Comparison of ENCODE assay signal across 21 cellular contexts in the genomic region with DNA sequence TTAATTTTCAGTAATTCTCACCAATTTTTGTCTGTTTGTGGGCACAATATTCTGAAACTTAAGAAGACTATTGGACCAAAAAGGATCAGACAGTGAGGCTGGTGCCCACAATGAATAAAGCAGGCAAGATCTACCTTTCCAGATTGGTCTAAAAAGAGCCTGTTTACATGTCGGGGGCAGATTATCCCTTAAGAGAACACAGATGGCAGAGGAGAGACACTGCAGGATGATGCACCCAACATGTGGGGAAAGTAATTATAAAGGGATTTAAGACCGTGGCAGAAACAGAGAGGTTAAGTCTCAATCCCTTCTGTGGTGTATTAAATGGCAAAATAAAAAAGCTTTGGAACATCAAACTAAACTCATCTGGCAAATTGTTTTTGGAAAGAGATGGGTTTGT.
"Had no signal": no experiment of that assay in that cellular context is flagged by ENCODE, and none has a peak within 500 bp of the region (broad histone marks: within the 10 kb centered on the region; RNA-seq: fewer than 3 reads in every experiment).

No MANE protein-coding gene starts in this region.

- H3K27me3 ChIP-seq: heart right ventricle, right atrium auricular region, uterus had no signal

- H3K27ac ChIP-seq: foreskin keratinocyte, heart right ventricle, right atrium auricular region, uterus had no signal

- H3K4me3 ChIP-seq: heart right ventricle, right atrium auricular region, smooth muscle cell, uterus had no signal

- H3K36me3 ChIP-seq: heart right ventricle, right atrium auricular region, uterus had no signal

- DNase-seq: activated B cell treated with CpG ODN at 0.5 μM for 24 hours; activated CD4-positive, alpha-beta T cell treated with anti-CD3 and anti-CD28 coated beads, Interleukin-2, amount 50 U/mL, for 1 hour; activated CD8-positive, alpha-beta T cell treated with anti-CD3 and anti-CD28 coated beads for 36 hours; activated naive CD8-positive, alpha-beta T cell treated with anti-CD3 and anti-CD28 coated beads, Interleukin-2, amount 50 U/mL, for 24 hours; activated T-cell treated with anti-CD3 and anti-CD28 coated beads, Interleukin-2, amount 50 U/mL, for 48 hours; amygdala; caudate nucleus; cortex of kidney; foreskin keratinocyte; heart right ventricle; midbrain; natural killer cell; stimulated activated CD4-positive, alpha-beta T cell treated with anti-CD3 and anti-CD28 coated beads, Interleukin-1b, Interleukin-23, amount 100 ng/mL, for 48 hours; stimulated activated CD4-positive, alpha-beta T cell treated with anti-CD3 and anti-CD28 coated beads, Interleukin-4, amount 100 ng/mL, for 4 hours; stimulated activated CD8-positive, alpha-beta memory T cell treated with anti-CD3 and anti-CD28 coated beads, Interleukin-4, amount 100 ng/mL, for 48 hours; stimulated activated naive CD8-positive, alpha-beta T cell treated with anti-CD3 and anti-CD28 coated beads, Interleukin-15, amount 100 ng/mL, for 72 hours; substantia nigra; uterus had no signal

- H3K4me2 ChIP-seq: smooth muscle cell had no signal

- H3K9me3 ChIP-seq: uterus had no signal

- H3K4me1 ChIP-seq: foreskin keratinocyte, heart right ventricle, right atrium auricular region, uterus had no signal

- ATAC-seq: activated CD8-positive, alpha-beta T cell treated with anti-CD3 and anti-CD28 coated beads for 36 hours; activated naive CD8-positive, alpha-beta T cell treated with anti-CD3 and anti-CD28 coated beads, Interleukin-2, amount 50 U/mL, for 24 hours; foreskin keratinocyte; heart right ventricle; natural killer cell; stimulated activated memory B cell treated with anti-CD40 and anti-IgM and Interleukin-4, amounts not matched to agents 10 μg/mL and 1 μg/mL and 100 μg/mL, for 72 hours; stimulated activated naive CD8-positive, alpha-beta T cell treated with anti-CD3 and anti-CD28 coated beads, Interleukin-15, amount 100 ng/mL, for 72 hours had no signal
